10 cellular contexts compared by ENCODE assay signal in the genomic region with DNA sequence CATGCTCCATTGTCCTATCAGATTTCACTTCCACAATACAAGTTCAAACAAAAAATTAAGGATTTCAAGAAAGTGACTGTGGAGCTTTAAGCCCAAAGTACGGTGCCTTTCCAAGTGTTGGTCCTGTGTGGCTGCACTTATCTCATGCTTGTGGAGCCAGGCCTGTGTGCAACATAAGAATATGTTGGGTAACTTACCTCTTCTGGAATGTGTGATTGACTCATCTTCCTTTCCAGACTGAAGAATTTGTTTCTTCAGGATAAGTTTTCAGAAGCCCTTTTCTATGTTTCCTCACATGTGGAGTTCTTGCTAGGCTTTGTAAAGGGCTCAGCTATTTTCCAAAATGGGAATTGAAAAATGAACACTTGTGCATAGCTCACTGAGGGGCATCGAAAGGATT.
DNase-seq lines count a peak whose midpoint lies in the region; ATAC-seq and TF ChIP-seq lines count a peak whose summit lies in the region.
"Had no signal": no experiment of that assay in that cellular context is flagged by ENCODE, and none has a peak within 500 bp of the region (broad histone marks: within the 10 kb centered on the region; RNA-seq: fewer than 3 reads in every experiment).

No MANE protein-coding gene starts in this region.

- peak; percentile 36 for ATAC-seq in left ventricle myocardium superior
- ATAC-seq in GM21526 (IDR thresholded peaks at IDR 0.05; ENCODE audit: low FRiP score, unreplicated experiment), result no peak

- H3K9me3 ChIP-seq in ascending aorta, result no peaks in the 10 kb centered on the region
- H3K9me3 ChIP-seq: right lobe of liver had no signal

- H3K36me3 ChIP-seq in ascending aorta, result no peaks in the 10 kb centered on the region
- H3K36me3 ChIP-seq: right lobe of liver had no signal

- DNase-seq in left ventricle myocardium superior (no peak), cardiac septum (ENCODE audit: low spot score) (no peak), ascending aorta (ENCODE audit: low spot score in 2 of 2) (peak in 1 of 2 donors; percentile 65), glomerular visceral epithelial cell (ENCODE audit: extremely low spot score) (peak; percentile 78), CD1c-positive myeloid dendritic cell (ENCODE audit: extremely low spot score) (no peak), GDM1 (lab: John Stamatoyannopoulos, UW) (no peak)
- no peak for DNase-seq in effector CD4-positive, alpha-beta T cell
- DNase-seq: DND-41, right lobe of liver had no signal

- no peak overlapping the region for H3K4me3 ChIP-seq in ascending aorta
- H3K4me3 ChIP-seq: right lobe of liver had no signal

- TF ChIP-seq CTCF in ascending aorta (IDR thresholded peaks at IDR 0.05), result no peak

- peaks cover 9 to 34% of the 10 kb centered on the region in 2 donors for H3K4me1 ChIP-seq in ascending aorta
- H3K4me1 ChIP-seq: right lobe of liver had no signal

- H3K27ac ChIP-seq in ascending aorta, result peak overlapping the region; percentile 53 to 61
- H3K27ac ChIP-seq: right lobe of liver had no signal

- intact Hi-C loops in left ventricle myocardium superior (cut with micrococcal nuclease) (no loop called here), cardiac septum (cut with DNase I) (no loop called here), ascending aorta (cut with DNase I) (no loop called here)

- no peaks in the 10 kb centered on the region for H3K27me3 ChIP-seq in ascending aorta
- H3K27me3 ChIP-seq: right lobe of liver had no signal
